In the genomic region with DNA sequence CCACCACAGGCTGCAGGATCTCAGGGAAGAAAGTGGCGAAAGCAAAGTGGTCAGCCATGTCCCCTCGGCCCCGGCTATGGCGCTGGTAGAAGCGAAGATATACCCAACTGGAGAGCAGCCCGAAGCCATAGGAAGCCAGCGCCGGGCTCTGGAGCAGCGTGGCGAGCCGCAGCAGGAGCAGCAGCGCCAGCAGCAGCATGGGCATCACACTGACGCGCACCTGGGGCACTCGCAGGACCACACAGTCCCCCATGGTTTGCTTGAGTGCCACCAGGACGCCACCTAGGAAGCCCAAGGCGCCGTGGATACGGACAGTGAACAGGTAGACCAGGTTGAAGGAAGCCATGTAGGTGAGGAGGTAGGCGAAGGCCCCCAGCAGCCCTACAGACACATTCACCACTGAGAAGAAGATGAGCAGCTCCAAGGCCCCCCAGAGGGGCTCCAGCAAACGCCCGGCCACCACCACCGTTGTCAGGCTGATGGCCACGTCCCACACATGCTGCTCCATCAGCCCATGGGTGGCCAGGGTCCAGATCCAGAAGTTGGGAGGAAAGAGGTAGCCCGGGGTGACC, we compare ENCODE assay signal across 8 cellular contexts. TPM values are rescaled to one million over a fixed set of nuclear protein-coding genes. Genes with fewer than 3 reads are reported as not detected.
DNase-seq lines count a peak whose midpoint lies in the region; ATAC-seq and TF ChIP-seq lines count a peak whose summit lies in the region.

No MANE protein-coding gene starts in this region.

- TF ChIP-seq CTCF in left lung (IDR thresholded peaks at IDR 0.05): no peak

- 77% methylated on average over 25 of the region's 25 CpGs for WGBS in thymus

- H3K27ac ChIP-seq in left lung (peak overlapping the region; percentile 82 to 84), thymus (ENCODE audit: low read depth) (peak overlapping the region; percentile 2)

- H3K36me3 ChIP-seq in adipocyte (ENCODE audit: control insufficient read depth, insufficient read depth, low read length, severe bottlenecking) (peaks cover 20% of the 10 kb centered on the region), left lung (peaks cover 4 to 33% of the 10 kb centered on the region in 2 donors), thymus (ENCODE audit: control insufficient read depth, insufficient read depth) (peaks cover 44% of the 10 kb centered on the region)

- H3K36me3 Mint-ChIP-seq in activated CD4-positive, alpha-beta T cell treated with anti-CD3 and anti-CD28 coated beads, Interleukin-2, amount 10 ng/mL, durations not matched to agents 24 days and 14 days (ENCODE audit: low read depth): peaks cover 33% of the 10 kb centered on the region

- H3K4me1 Mint-ChIP-seq in activated CD4-positive, alpha-beta T cell treated with anti-CD3 and anti-CD28 coated beads, Interleukin-2, amount 10 ng/mL, durations not matched to agents 24 days and 14 days: peaks cover 35% of the 10 kb centered on the region

- intact Hi-C loops in activated CD4-positive, alpha-beta T cell treated with anti-CD3 and anti-CD28 coated beads, Interleukin-2, amount 10 ng/mL, durations not matched to agents 24 days and 14 days (cut with micrococcal nuclease): loop anchor here (2.0 to 5.0 kb wide), 2 partner anchors 22 to 1029 kb away; a partner anchor contains a TSS
- intact Hi-C loops in left lung (cut with DNase I): no loop called here

- H3K4me3 Mint-ChIP-seq in activated CD4-positive, alpha-beta T cell treated with anti-CD3 and anti-CD28 coated beads, Interleukin-2, amount 10 ng/mL, durations not matched to agents 24 days and 14 days: peak overlapping the region; percentile 98

- DNase-seq in activated CD4-positive, alpha-beta T cell treated with anti-CD3 and anti-CD28 coated beads, Interleukin-2, amount 10 ng/mL, durations not matched to agents 24 days and 14 days: no peak
- DNase-seq in activated CD4-positive, alpha-beta T cell treated with anti-CD3 and anti-CD28 coated beads, Interleukin-2, amount 50 U/mL, for 1 hour: no peak
- DNase-seq in adipocyte (ENCODE audit: low read depth) (no peak), left lung (peak in 1 of 2 donors; percentile 80), NCI-H2107 (lab: John Stamatoyannopoulos, UW) (no peak), NCI-H2227 treated with DMSO at 0.1 percent for 48 hours (lab: John Stamatoyannopoulos, UW) (no peak)

- H3K27ac Mint-ChIP-seq in activated CD4-positive, alpha-beta T cell treated with anti-CD3 and anti-CD28 coated beads, Interleukin-2, amount 10 ng/mL, durations not matched to agents 24 days and 14 days: peak overlapping the region; percentile 81

- H3K27me3 ChIP-seq in adipocyte (replicated peaks; ENCODE audit: control insufficient read depth, insufficient read depth, low read length) (no peaks in the 10 kb centered on the region), left lung (no peaks in the 10 kb centered on the region), thymus (ENCODE audit: control insufficient read depth, insufficient read depth) (no peaks in the 10 kb centered on the region)

- H3K9me3 ChIP-seq in adipocyte (ENCODE audit: control insufficient read depth, low read length) (no peaks in the 10 kb centered on the region), left lung (no peaks in the 10 kb centered on the region), thymus (ENCODE audit: control insufficient read depth) (no peaks in the 10 kb centered on the region)

- H3K9ac ChIP-seq in adipocyte (ENCODE audit: low read length): peak overlapping the region; percentile 98

- no peak for ATAC-seq in left lung
- ATAC-seq in HG03039 (IDR thresholded peaks at IDR 0.05; ENCODE audit: unreplicated experiment): no peak

- no peaks in the 10 kb centered on the region for H3K27me3 Mint-ChIP-seq in activated CD4-positive, alpha-beta T cell treated with anti-CD3 and anti-CD28 coated beads, Interleukin-2, amount 10 ng/mL, durations not matched to agents 24 days and 14 days

- H3K9me3 Mint-ChIP-seq in activated CD4-positive, alpha-beta T cell treated with anti-CD3 and anti-CD28 coated beads, Interleukin-2, amount 10 ng/mL, durations not matched to agents 24 days and 14 days: no peaks in the 10 kb centered on the region

- H3K4me3 ChIP-seq in adipocyte (ENCODE audit: low read length): peak overlapping the region; percentile 93
- peak overlapping the region; percentile 74 to 92 for H3K4me3 ChIP-seq in left lung
- H3K4me3 ChIP-seq in thymus (ENCODE audit: low read length): peak overlapping the region; percentile 83

- H3K4me1 ChIP-seq in adipocyte (ENCODE audit: control insufficient read depth, insufficient read depth, low read length) (peaks cover 31% of the 10 kb centered on the region), left lung (peaks cover 31 to 48% of the 10 kb centered on the region in 2 donors), thymus (ENCODE audit: control insufficient read depth, insufficient read depth, low read length) (peaks cover 23% of the 10 kb centered on the region)

RNA-seq across cellular contexts. Expression of a gene that starts 0.9 kb away (rescaled TPM):
- 20.3 and 20.5 TPM in 2 replicates for total RNA-seq in activated CD4-positive, alpha-beta T cell treated with anti-CD3 and anti-CD28 coated beads, Interleukin-2, amount 10 ng/mL, durations not matched to agents 24 days and 14 days
- 10 to 100 TPM; 37.0 to 39.1 TPM for total RNA-seq in left lung
- polyA plus RNA-seq in thymus: 21.9 TPM

RNA-seq across cellular contexts. Expression of a gene that starts 7.8 kb away (rescaled TPM):
- 23.9 and 27.0 TPM in 2 replicates for total RNA-seq in activated CD4-positive, alpha-beta T cell treated with anti-CD3 and anti-CD28 coated beads, Interleukin-2, amount 10 ng/mL, durations not matched to agents 24 days and 14 days
- 10 to 100 TPM; 21.3 to 28.3 TPM for total RNA-seq in left lung
- 28.5 TPM for polyA plus RNA-seq in thymus

RNA-seq across cellular contexts. Expression of a gene that starts 7.9 kb away (rescaled TPM):
- total RNA-seq in activated CD4-positive, alpha-beta T cell treated with anti-CD3 and anti-CD28 coated beads, Interleukin-2, amount 10 ng/mL, durations not matched to agents 24 days and 14 days: 38.1 and 43.0 TPM in 2 replicates
- total RNA-seq in left lung: 10 to 100 TPM; 16.1 to 18.7 TPM
- 24.5 TPM for polyA plus RNA-seq in thymus

RNA-seq across cellular contexts. Expression of a gene that starts 12.9 kb away (rescaled TPM):
- total RNA-seq in activated CD4-positive, alpha-beta T cell treated with anti-CD3 and anti-CD28 coated beads, Interleukin-2, amount 10 ng/mL, durations not matched to agents 24 days and 14 days: 1.2 and 1.3 TPM in 2 replicates
- 10 to 100 TPM in 1 of 2 donors, 1 to 10 TPM in 1; 1.6 to 16.3 TPM for total RNA-seq in left lung
- 5.5 TPM for polyA plus RNA-seq in thymus

RNA-seq across cellular contexts. Expression of a gene that starts 17.8 kb away (rescaled TPM):
- total RNA-seq in activated CD4-positive, alpha-beta T cell treated with anti-CD3 and anti-CD28 coated beads, Interleukin-2, amount 10 ng/mL, durations not matched to agents 24 days and 14 days: 68.3 and 68.8 TPM in 2 replicates
- 10 to 100 TPM; 29.8 to 40.7 TPM for total RNA-seq in left lung
- polyA plus RNA-seq in thymus: 40.3 TPM
